In the genomic region with DNA sequence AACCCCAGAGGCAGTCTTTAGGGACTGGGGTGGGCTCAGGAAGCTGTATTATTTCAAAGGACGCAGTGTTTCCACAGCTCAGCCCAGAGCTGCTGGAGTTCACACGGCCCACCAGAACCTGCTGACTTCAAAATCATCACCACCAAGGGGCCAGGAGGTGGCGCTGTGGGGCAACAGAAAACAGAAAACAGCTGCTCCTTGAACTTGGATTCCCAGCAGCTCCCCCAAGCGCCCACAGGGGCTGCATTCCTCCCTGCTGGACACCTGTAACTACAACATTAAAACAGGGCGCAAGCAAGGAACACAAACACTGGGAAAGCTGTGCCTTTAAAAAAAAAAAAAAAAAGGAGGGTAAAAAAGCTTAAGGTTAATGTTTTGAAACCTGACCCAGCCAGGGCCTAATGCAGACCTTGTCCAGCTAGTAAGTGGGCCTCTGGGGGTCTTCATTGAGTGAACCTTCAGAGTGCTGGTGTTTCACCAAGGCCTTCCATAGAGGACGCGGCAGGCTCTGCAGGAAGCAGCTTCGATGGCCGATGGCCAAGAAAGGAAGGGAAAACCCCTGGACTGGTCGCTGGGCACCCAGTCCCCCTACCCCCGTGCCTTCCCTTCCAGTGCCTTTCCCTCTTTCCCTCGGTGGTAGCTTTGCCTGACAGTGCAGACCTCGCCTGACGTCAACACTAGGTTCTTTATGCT, we compare ENCODE assay signal across 1 cellular context.
A peak's percentile ranks its signal among the peaks of the same experiment; 100 is the strongest.
TF ChIP-seq lines count a peak whose summit lies in the region.

No MANE protein-coding gene starts in this region.

TF ChIP-seq in HepG2, 621 proteins besides CTCF, POLR2A, EP300 and RAD21 (continued from another document and continues in another):
- TF ChIP-seq, protein P1, sequence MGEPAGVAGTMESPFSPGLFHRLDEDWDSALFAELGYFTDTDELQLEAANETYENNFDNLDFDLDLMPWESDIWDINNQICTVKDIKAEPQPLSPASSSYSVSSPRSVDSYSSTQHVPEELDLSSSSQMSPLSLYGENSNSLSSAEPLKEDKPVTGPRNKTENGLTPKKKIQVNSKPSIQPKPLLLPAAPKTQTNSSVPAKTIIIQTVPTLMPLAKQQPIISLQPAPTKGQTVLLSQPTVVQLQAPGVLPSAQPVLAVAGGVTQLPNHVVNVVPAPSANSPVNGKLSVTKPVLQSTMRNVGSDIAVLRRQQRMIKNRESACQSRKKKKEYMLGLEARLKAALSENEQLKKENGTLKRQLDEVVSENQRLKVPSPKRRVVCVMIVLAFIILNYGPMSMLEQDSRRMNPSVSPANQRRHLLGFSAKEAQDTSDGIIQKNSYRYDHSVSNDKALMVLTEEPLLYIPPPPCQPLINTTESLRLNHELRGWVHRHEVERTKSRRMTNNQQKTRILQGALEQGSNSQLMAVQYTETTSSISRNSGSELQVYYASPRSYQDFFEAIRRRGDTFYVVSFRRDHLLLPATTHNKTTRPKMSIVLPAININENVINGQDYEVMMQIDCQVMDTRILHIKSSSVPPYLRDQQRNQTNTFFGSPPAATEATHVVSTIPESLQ (CRISPR knock-in tag; conservative IDR thresholded peaks at IDR 0.05) = peak; percentile 88; the same call in 1 of the 2 replicates
- TF ChIP-seq ZFP37 (CRISPR knock-in tag; IDR thresholded peaks at IDR 0.05; ENCODE audit: borderline replicate concordance) = peak; percentile 58; the same call in 1 of the 2 replicates
- peak; percentile 41; the same call in 1 of the 2 replicates for TF ChIP-seq ZNF350 (CRISPR knock-in tag; IDR thresholded peaks at IDR 0.05; ENCODE audit: borderline replicate concordance, low read depth)
- TF ChIP-seq MYPOP (CRISPR knock-in tag; IDR thresholded peaks at IDR 0.05) = 0 out of 2 replicates have a peak, but pooled peaks have one; percentile 36
- TF ChIP-seq ZNF563 (CRISPR knock-in tag; IDR thresholded peaks at IDR 0.05) = 0 out of 2 replicates have a peak, but pooled peaks have one; percentile 53
- TF ChIP-seq NCOA1 (CRISPR knock-in tag; IDR thresholded peaks at IDR 0.05) = no peak
- peak; percentile 87 for TF ChIP-seq HNF1B (CRISPR knock-in tag; IDR thresholded peaks at IDR 0.05)
- TF ChIP-seq KDM4B (CRISPR knock-in tag; IDR thresholded peaks at IDR 0.05) = peak; percentile 40; the same call in 1 of the 2 replicates
- TF ChIP-seq SOX13 (IDR thresholded peaks at IDR 0.05) = no peak
- peak in 1 of 2 experiments; percentile 46; a peak in 2 of 4 replicates for TF ChIP-seq SOX13 (CRISPR knock-in tag; conservative IDR thresholded peaks at IDR 0.05 in 1 of 2, IDR thresholded peaks at IDR 0.05 in 1 of 2)
- no peak for TF ChIP-seq MLLT10 (CRISPR knock-in tag; IDR thresholded peaks at IDR 0.05)
- TF ChIP-seq, protein P2, sequence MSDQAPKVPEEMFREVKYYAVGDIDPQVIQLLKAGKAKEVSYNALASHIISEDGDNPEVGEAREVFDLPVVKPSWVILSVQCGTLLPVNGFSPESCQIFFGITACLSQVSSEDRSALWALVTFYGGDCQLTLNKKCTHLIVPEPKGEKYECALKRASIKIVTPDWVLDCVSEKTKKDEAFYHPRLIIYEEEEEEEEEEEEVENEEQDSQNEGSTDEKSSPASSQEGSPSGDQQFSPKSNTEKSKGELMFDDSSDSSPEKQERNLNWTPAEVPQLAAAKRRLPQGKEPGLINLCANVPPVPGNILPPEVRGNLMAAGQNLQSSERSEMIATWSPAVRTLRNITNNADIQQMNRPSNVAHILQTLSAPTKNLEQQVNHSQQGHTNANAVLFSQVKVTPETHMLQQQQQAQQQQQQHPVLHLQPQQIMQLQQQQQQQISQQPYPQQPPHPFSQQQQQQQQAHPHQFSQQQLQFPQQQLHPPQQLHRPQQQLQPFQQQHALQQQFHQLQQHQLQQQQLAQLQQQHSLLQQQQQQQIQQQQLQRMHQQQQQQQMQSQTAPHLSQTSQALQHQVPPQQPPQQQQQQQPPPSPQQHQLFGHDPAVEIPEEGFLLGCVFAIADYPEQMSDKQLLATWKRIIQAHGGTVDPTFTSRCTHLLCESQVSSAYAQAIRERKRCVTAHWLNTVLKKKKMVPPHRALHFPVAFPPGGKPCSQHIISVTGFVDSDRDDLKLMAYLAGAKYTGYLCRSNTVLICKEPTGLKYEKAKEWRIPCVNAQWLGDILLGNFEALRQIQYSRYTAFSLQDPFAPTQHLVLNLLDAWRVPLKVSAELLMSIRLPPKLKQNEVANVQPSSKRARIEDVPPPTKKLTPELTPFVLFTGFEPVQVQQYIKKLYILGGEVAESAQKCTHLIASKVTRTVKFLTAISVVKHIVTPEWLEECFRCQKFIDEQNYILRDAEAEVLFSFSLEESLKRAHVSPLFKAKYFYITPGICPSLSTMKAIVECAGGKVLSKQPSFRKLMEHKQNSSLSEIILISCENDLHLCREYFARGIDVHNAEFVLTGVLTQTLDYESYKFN (CRISPR knock-in tag; conservative IDR thresholded peaks at IDR 0.05) = no peak
- peak; percentile 44; the same call in 1 of the 2 replicates for TF ChIP-seq KLF6 (CRISPR knock-in tag; IDR thresholded peaks at IDR 0.05)
- no peak for TF ChIP-seq ZNF414 (CRISPR knock-in tag; IDR thresholded peaks at IDR 0.05)
- TF ChIP-seq ZNF580 (CRISPR knock-in tag; IDR thresholded peaks at IDR 0.05; ENCODE audit: borderline replicate concordance, low read depth) = peak; percentile 78; the same call in 1 of the 2 replicates
- TF ChIP-seq, protein P3, sequence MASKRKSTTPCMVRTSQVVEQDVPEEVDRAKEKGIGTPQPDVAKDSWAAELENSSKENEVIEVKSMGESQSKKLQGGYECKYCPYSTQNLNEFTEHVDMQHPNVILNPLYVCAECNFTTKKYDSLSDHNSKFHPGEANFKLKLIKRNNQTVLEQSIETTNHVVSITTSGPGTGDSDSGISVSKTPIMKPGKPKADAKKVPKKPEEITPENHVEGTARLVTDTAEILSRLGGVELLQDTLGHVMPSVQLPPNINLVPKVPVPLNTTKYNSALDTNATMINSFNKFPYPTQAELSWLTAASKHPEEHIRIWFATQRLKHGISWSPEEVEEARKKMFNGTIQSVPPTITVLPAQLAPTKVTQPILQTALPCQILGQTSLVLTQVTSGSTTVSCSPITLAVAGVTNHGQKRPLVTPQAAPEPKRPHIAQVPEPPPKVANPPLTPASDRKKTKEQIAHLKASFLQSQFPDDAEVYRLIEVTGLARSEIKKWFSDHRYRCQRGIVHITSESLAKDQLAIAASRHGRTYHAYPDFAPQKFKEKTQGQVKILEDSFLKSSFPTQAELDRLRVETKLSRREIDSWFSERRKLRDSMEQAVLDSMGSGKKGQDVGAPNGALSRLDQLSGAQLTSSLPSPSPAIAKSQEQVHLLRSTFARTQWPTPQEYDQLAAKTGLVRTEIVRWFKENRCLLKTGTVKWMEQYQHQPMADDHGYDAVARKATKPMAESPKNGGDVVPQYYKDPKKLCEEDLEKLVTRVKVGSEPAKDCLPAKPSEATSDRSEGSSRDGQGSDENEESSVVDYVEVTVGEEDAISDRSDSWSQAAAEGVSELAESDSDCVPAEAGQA (IDR thresholded peaks at IDR 0.05; ENCODE audit: low read depth) = no peak
- TF ChIP-seq, protein P3 (CRISPR knock-in tag; IDR thresholded peaks at IDR 0.05; ENCODE audit: borderline replicate concordance) = no peak
- peak; percentile 58 for TF ChIP-seq HNF4G (IDR thresholded peaks at IDR 0.05; ENCODE audit: borderline replicate concordance, low read depth, low read length)
- peak; percentile 36; the same call in 1 of the 2 replicates for TF ChIP-seq HNF4G (CRISPR knock-in tag; IDR thresholded peaks at IDR 0.05; ENCODE audit: borderline replicate concordance, low read depth)
- TF ChIP-seq ZNF335 (CRISPR knock-in tag; IDR thresholded peaks at IDR 0.05) = peak; percentile 58; the same call in 1 of the 2 replicates
- peak; percentile 25; the same call in 1 of the 2 replicates for TF ChIP-seq MYC (CRISPR knock-in tag; IDR thresholded peaks at IDR 0.05; ENCODE audit: borderline replicate concordance)
- peak; percentile 59 for TF ChIP-seq YY1 (IDR thresholded peaks at IDR 0.05; ENCODE audit: insufficient read depth, insufficient replicate concordance, low read depth, low read length)
- TF ChIP-seq, protein P4, sequence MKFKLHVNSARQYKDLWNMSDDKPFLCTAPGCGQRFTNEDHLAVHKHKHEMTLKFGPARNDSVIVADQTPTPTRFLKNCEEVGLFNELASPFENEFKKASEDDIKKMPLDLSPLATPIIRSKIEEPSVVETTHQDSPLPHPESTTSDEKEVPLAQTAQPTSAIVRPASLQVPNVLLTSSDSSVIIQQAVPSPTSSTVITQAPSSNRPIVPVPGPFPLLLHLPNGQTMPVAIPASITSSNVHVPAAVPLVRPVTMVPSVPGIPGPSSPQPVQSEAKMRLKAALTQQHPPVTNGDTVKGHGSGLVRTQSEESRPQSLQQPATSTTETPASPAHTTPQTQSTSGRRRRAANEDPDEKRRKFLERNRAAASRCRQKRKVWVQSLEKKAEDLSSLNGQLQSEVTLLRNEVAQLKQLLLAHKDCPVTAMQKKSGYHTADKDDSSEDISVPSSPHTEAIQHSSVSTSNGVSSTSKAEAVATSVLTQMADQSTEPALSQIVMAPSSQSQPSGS (CRISPR knock-in tag; IDR thresholded peaks at IDR 0.05) = 0 out of 2 replicates have a peak, but pooled peaks have one; percentile 45
- 0 out of 2 replicates have a peak, but pooled peaks have one; percentile 9 for TF ChIP-seq KAT2B (IDR thresholded peaks at IDR 0.05; ENCODE audit: borderline replicate concordance, low read depth, low read length)
- TF ChIP-seq ZNF501 (CRISPR knock-in tag; IDR thresholded peaks at IDR 0.05) = peak; percentile 86
- TF ChIP-seq MIXL1 (CRISPR knock-in tag; IDR thresholded peaks at IDR 0.05) = 0 out of 2 replicates have a peak, but pooled peaks have one; percentile 33
- peak; percentile 41; the same call in 1 of the 2 replicates for TF ChIP-seq FOXK1 (CRISPR knock-in tag; IDR thresholded peaks at IDR 0.05; ENCODE audit: borderline replicate concordance, low read depth)
- 0 out of 2 replicates have a peak, but pooled peaks have one; percentile 18 for TF ChIP-seq ZFY (CRISPR knock-in tag; IDR thresholded peaks at IDR 0.05)
- TF ChIP-seq BRD4 (CRISPR knock-in tag; IDR thresholded peaks at IDR 0.05) = no peak
- TF ChIP-seq, protein P5, sequence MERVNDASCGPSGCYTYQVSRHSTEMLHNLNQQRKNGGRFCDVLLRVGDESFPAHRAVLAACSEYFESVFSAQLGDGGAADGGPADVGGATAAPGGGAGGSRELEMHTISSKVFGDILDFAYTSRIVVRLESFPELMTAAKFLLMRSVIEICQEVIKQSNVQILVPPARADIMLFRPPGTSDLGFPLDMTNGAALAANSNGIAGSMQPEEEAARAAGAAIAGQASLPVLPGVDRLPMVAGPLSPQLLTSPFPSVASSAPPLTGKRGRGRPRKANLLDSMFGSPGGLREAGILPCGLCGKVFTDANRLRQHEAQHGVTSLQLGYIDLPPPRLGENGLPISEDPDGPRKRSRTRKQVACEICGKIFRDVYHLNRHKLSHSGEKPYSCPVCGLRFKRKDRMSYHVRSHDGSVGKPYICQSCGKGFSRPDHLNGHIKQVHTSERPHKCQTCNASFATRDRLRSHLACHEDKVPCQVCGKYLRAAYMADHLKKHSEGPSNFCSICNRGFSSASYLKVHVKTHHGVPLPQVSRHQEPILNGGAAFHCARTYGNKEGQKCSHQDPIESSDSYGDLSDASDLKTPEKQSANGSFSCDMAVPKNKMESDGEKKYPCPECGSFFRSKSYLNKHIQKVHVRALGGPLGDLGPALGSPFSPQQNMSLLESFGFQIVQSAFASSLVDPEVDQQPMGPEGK (CRISPR knock-in tag; IDR thresholded peaks at IDR 0.05) = peak; percentile 72
- TF ChIP-seq CREB3 (CRISPR knock-in tag; IDR thresholded peaks at IDR 0.05) = 0 out of 2 replicates have a peak, but pooled peaks have one; percentile 51
